In genomic region chr5:133870661-133871060, GRCh38 we compare ENCODE assay signal across 13 cellular contexts.
DNase-seq lines count a peak whose midpoint lies in the region; ATAC-seq, FAIRE-seq and TF ChIP-seq lines count a peak whose summit lies in the region.
"Had no signal": no experiment of that assay in that cellular context is flagged by ENCODE, and none has a peak within 500 bp of the region (broad histone marks: within the 10 kb centered on the region; RNA-seq: fewer than 3 reads in every experiment).

No MANE protein-coding gene starts in this region.

- intact Hi-C loops in testis (cut with DNase I; ENCODE audit: low total_unique reads) = no loop called here

- TF ChIP-seq POLR2A in testis (IDR thresholded peaks at IDR 0.05) (no peak), GM12891 (IDR thresholded peaks at IDR 0.05; ENCODE audit: low read depth, low read length) (no peak)

- no peak overlapping the region for H3K27ac ChIP-seq in testis

- H3K4me3 ChIP-seq in fibroblast of the aortic adventitia (ENCODE audit: low read depth, low read length) = no peak overlapping the region
- H3K4me3 ChIP-seq in testis = no peak overlapping the region

- H3K27me3 ChIP-seq in testis = no peaks in the 10 kb centered on the region

- no peaks in the 10 kb centered on the region for H3K9me3 ChIP-seq in testis

- ATAC-seq in HG03460 (IDR thresholded peaks at IDR 0.05; ENCODE audit: unreplicated experiment) = no peak
- ATAC-seq: activated CD8-positive, alpha-beta T cell treated with anti-CD3 and anti-CD28 coated beads for 36 hours had no signal

- TF ChIP-seq CTCF in fibroblast of the aortic adventitia (IDR thresholded peaks at IDR 0.05; ENCODE audit: insufficient read depth, low read length) = no peak
- TF ChIP-seq CTCF in testis (IDR thresholded peaks at IDR 0.05) = no peak

- no peak for FAIRE-seq in GM12891 (lab: Jason Lieb, UNC)

- peak; percentile 30 for DNase-seq in activated effector memory CD4-positive, alpha-beta T cell treated with anti-CD3 and anti-CD28 coated beads, Interleukin-2, amount 50 U/mL, for 16 hours
- DNase-seq in activated effector memory CD4-positive, alpha-beta T cell treated with Interleukin-2 at 50 U/mL for 16 hours = no peak
- DNase-seq in RPMI7951 (ENCODE audit: low read depth) (peak; percentile 94), fibroblast of the aortic adventitia (ENCODE audit: low read depth) (peak; percentile 67), testis (peak; percentile 21), GM12891 (ENCODE audit: insufficient read length, low spot score) (no peak), MV-4-11 (lab: John Stamatoyannopoulos, UW) (no peak)
- DNase-seq: activated CD8-positive, alpha-beta T cell treated with anti-CD3 and anti-CD28 coated beads for 36 hours; effector CD4-positive, alpha-beta T cell; midbrain; NCI-H146; right cardiac atrium had no signal

- no peaks in the 10 kb centered on the region for H3K36me3 ChIP-seq in testis (ENCODE audit: low read depth, missing control alignments)

- H3K4me1 ChIP-seq in testis = peaks cover 6% of the 10 kb centered on the region

TF ChIP-seq in GM12891, 5 proteins besides CTCF, POLR2A, EP300 and RAD21:
- TF ChIP-seq POLR2AphosphoS5 (IDR thresholded peaks at IDR 0.05; ENCODE audit: low read depth, low read length) (no peak), PAX5 (IDR thresholded peaks at IDR 0.05; ENCODE audit: insufficient read depth, low read length, severe bottlenecking) (no peak), POU2F2 (IDR thresholded peaks at IDR 0.05; ENCODE audit: low read depth, low read length) (no peak), SPI1 (IDR thresholded peaks at IDR 0.05; ENCODE audit: low read depth, low read length) (no peak), TAF1 (IDR thresholded peaks at IDR 0.05; ENCODE audit: low read depth, low read length) (no peak)

Comparison
In these comparisons a context has a peak if more than half of its experiments do, and no peak if none do; other contexts are left out.
1. DNase-seq: peak in activated effector memory CD4-positive, alpha-beta T cell treated with anti-CD3 and anti-CD28 coated beads, Interleukin-2, amount 50 U/mL, for 16 hours (single experiment), RPMI7951 (single experiment), fibroblast of the aortic adventitia (single experiment) and testis (single experiment); none in activated effector memory CD4-positive, alpha-beta T cell treated with Interleukin-2 at 50 U/mL for 16 hours (single experiment), GM12891 (single experiment) and MV-4-11 (single experiment).